ENCODE assay signal across 9 cellular contexts in genomic region chr7:135847242-135847641, GRCh38.
"Had no signal": no experiment of that assay in that cellular context is flagged by ENCODE, and none has a peak within 500 bp of the region (broad histone marks: within the 10 kb centered on the region; RNA-seq: fewer than 3 reads in every experiment).

No MANE protein-coding gene starts in this region.

- H3K27ac Mint-ChIP-seq: GM23338, H9, HFFc6 had no signal

- H3K9me3 Mint-ChIP-seq: HFFc6 had no signal

- DNase-seq: GM23248, GOT3, H7, H9, HCEC 1CT, HFFc6 had no signal

- H3K4me3 Mint-ChIP-seq: GM23338, H9, HFFc6 had no signal

- ATAC-seq: GM23338, HCT116 had no signal

- H3K4me3 ChIP-seq: GM23248, GM23338, HAP-1 had no signal
